1 cellular context compared by ENCODE assay signal in the genomic region with DNA sequence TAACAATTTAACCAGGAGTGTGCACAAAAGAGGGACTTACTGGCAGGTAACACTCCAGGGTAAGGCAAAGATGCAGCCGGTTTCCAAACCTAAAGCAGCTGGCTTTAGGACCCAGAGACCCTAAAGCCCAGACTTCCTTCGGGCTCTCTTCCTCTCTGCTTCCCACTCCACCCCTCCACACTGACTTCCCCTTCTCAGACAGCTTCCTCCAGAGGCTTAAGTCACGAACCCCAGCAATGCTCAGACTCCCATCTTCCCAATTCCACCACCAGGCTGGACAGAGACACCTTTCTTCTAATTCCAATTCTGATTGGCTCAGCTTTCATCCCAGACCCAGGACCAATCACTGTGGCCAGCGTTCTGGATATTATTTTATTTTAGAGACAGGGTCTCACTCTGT.
TF ChIP-seq lines count a peak whose summit lies in the region.

No MANE protein-coding gene starts in this region.

TF ChIP-seq in H1, 55 proteins besides CTCF, POLR2A, EP300 and RAD21:
- TF ChIP-seq CEBPB (IDR thresholded peaks at IDR 0.05; ENCODE audit: low read depth, low read length) = no peak
- no peak for TF ChIP-seq EGR1 (IDR thresholded peaks at IDR 0.05; ENCODE audit: borderline replicate concordance, low read depth, low read length)
- no peak for TF ChIP-seq YY1 (IDR thresholded peaks at IDR 0.05; ENCODE audit: low read depth, low read length)
- TF ChIP-seq BACH1 (IDR thresholded peaks at IDR 0.05; ENCODE audit: low read length) = no peak
- TF ChIP-seq KDM1A (IDR thresholded peaks at IDR 0.05; ENCODE audit: borderline replicate concordance, low read length) = no peak
- TF ChIP-seq FOSL1 (IDR thresholded peaks at IDR 0.05; ENCODE audit: insufficient read depth, low read depth, low read length) = peak; percentile 73
- TF ChIP-seq ZNF274 (IDR thresholded peaks at IDR 0.05; ENCODE audit: borderline replicate concordance, extremely low read depth, low read length) = no peak
- no peak for TF ChIP-seq CHD1 (IDR thresholded peaks at IDR 0.05; ENCODE audit: low read depth, low read length)
